In genomic region chr2:36967236-36967876, GRCh38 we compare ENCODE assay signal across 1 cellular context.
TF ChIP-seq lines count a peak whose summit lies in the region.

No MANE protein-coding gene starts in this region.

TF ChIP-seq in HepG2, 621 proteins besides CTCF, POLR2A, EP300 and RAD21 (continued from another document and continues in another):
- TF ChIP-seq, protein P1, sequence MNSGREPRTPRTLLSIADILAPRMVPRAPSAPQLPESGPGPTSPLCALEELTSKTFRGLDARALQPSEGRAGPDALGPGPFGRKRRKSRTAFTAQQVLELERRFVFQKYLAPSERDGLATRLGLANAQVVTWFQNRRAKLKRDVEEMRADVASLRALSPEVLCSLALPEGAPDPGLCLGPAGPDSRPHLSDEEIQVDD (CRISPR knock-in tag; IDR thresholded peaks at IDR 0.05; ENCODE audit: borderline replicate concordance), result no peak
- TF ChIP-seq KLF9 (CRISPR knock-in tag; IDR thresholded peaks at IDR 0.05; ENCODE audit: low read depth) (no peak), ZNF432 (CRISPR knock-in tag; IDR thresholded peaks at IDR 0.05; ENCODE audit: borderline replicate concordance) (no peak), ZNF598 (CRISPR knock-in tag; IDR thresholded peaks at IDR 0.05; ENCODE audit: borderline replicate concordance) (no peak), REXO4 (CRISPR knock-in tag; IDR thresholded peaks at IDR 0.05; ENCODE audit: borderline replicate concordance) (0 out of 2 replicates have a peak, but pooled peaks have one; percentile 29), ZBTB21 (CRISPR knock-in tag; IDR thresholded peaks at IDR 0.05) (no peak), NFE2L1 (CRISPR knock-in tag; IDR thresholded peaks at IDR 0.05; ENCODE audit: borderline replicate concordance) (no peak), SIN3A (IDR thresholded peaks at IDR 0.05; ENCODE audit: borderline replicate concordance, low read depth, low read length) (0 out of 2 replicates have a peak, but pooled peaks have one; percentile 53), ZNF644 (CRISPR knock-in tag; IDR thresholded peaks at IDR 0.05; ENCODE audit: low read depth) (no peak), ZNF460 (CRISPR knock-in tag; IDR thresholded peaks at IDR 0.05; ENCODE audit: borderline replicate concordance) (no peak), PRMT3 (CRISPR knock-in tag; IDR thresholded peaks at IDR 0.05; ENCODE audit: borderline replicate concordance, low read depth) (no peak), ZNF34 (CRISPR knock-in tag; IDR thresholded peaks at IDR 0.05; ENCODE audit: borderline replicate concordance) (0 out of 2 replicates have a peak, but pooled peaks have one; percentile 79), ZBTB8A (CRISPR knock-in tag; IDR thresholded peaks at IDR 0.05; ENCODE audit: borderline replicate concordance, low read depth) (no peak), ZNF564 (CRISPR knock-in tag; IDR thresholded peaks at IDR 0.05) (no peak), ZNF850 (CRISPR knock-in tag; conservative IDR thresholded peaks at IDR 0.05) (no peak), FOXA1 (IDR thresholded peaks at IDR 0.05) (no peak), FOXA1 (CRISPR knock-in tag; IDR thresholded peaks at IDR 0.05) (peak; percentile 78), ZNF792 (CRISPR knock-in tag; IDR thresholded peaks at IDR 0.05) (no peak), JUND (CRISPR knock-in tag; IDR thresholded peaks at IDR 0.05) (no peak), KLF11 (CRISPR knock-in tag; IDR thresholded peaks at IDR 0.05) (no peak), RARG (CRISPR knock-in tag; IDR thresholded peaks at IDR 0.05; ENCODE audit: low read depth) (no peak), PAF1 (CRISPR knock-in tag; IDR thresholded peaks at IDR 0.05) (no peak), ZFYVE20 (CRISPR knock-in tag; IDR thresholded peaks at IDR 0.05; ENCODE audit: borderline replicate concordance, low read depth) (no peak), NFYC (CRISPR knock-in tag; IDR thresholded peaks at IDR 0.05) (no peak), KAT7 (CRISPR knock-in tag; IDR thresholded peaks at IDR 0.05; ENCODE audit: borderline replicate concordance) (no peak), ZNF768 (CRISPR knock-in tag; IDR thresholded peaks at IDR 0.05) (no peak), TCF7L2 (IDR thresholded peaks at IDR 0.05; ENCODE audit: low read depth, low read length) (no peak), ATRX (CRISPR knock-in tag; IDR thresholded peaks at IDR 0.05; ENCODE audit: borderline replicate concordance) (no peak), MEF2D (CRISPR knock-in tag; IDR thresholded peaks at IDR 0.05) (no peak), SP1 (IDR thresholded peaks at IDR 0.05) (no peak), SP1 (CRISPR knock-in tag; IDR thresholded peaks at IDR 0.05) (peak; percentile 12; the same call in 1 of the 2 replicates), FOXP1 (IDR thresholded peaks at IDR 0.05) (no peak), FOXP1 (CRISPR knock-in tag; IDR thresholded peaks at IDR 0.05) (peak; percentile 84), GATA4 (IDR thresholded peaks at IDR 0.05; ENCODE audit: borderline replicate concordance, low read depth) (no peak), RXRB (CRISPR knock-in tag; IDR thresholded peaks at IDR 0.05; ENCODE audit: borderline replicate concordance) (peak; percentile 56), SRF (IDR thresholded peaks at IDR 0.05; ENCODE audit: low read depth, low read length) (no peak), ZNF570 (CRISPR knock-in tag; IDR thresholded peaks at IDR 0.05; ENCODE audit: borderline replicate concordance) (no peak), ISL2 (CRISPR knock-in tag; IDR thresholded peaks at IDR 0.05) (no peak), KDM5A (IDR thresholded peaks at IDR 0.05; ENCODE audit: borderline replicate concordance, low read length) (no peak), FOSL2 (CRISPR knock-in tag; IDR thresholded peaks at IDR 0.05) (peak; percentile 37; the same call in 1 of the 2 replicates), ZNF589 (CRISPR knock-in tag; conservative IDR thresholded peaks at IDR 0.05) (no peak), TCF12 (IDR thresholded peaks at IDR 0.05) (no peak), TCF12 (CRISPR knock-in tag; IDR thresholded peaks at IDR 0.05) (no peak), SSRP1 (CRISPR knock-in tag; IDR thresholded peaks at IDR 0.05) (0 out of 2 replicates have a peak, but pooled peaks have one; percentile 79), FOXJ3 (CRISPR knock-in tag; IDR thresholded peaks at IDR 0.05; ENCODE audit: borderline replicate concordance) (no peak; the same call in 1 of the 2 replicates), ATM (IDR thresholded peaks at IDR 0.05; ENCODE audit: borderline replicate concordance) (no peak), TBL1XR1 (IDR thresholded peaks at IDR 0.05; ENCODE audit: borderline replicate concordance, low read length, partially characterized antibody) (no peak), HNRNPK (IDR thresholded peaks at IDR 0.05; ENCODE audit: low read depth, low read length, poor library complexity, severe bottlenecking) (peak; percentile 47), IKZF4 (CRISPR knock-in tag; IDR thresholded peaks at IDR 0.05; ENCODE audit: borderline replicate concordance, low read depth, not compliant biosample characterization) (no peak), ZFP82 (CRISPR knock-in tag; IDR thresholded peaks at IDR 0.05; ENCODE audit: borderline replicate concordance) (no peak), ZNF784 (CRISPR knock-in tag; IDR thresholded peaks at IDR 0.05; ENCODE audit: borderline replicate concordance) (no peak), ZNF747 (CRISPR knock-in tag; IDR thresholded peaks at IDR 0.05; ENCODE audit: borderline replicate concordance) (no peak)
- TF ChIP-seq, protein P2, sequence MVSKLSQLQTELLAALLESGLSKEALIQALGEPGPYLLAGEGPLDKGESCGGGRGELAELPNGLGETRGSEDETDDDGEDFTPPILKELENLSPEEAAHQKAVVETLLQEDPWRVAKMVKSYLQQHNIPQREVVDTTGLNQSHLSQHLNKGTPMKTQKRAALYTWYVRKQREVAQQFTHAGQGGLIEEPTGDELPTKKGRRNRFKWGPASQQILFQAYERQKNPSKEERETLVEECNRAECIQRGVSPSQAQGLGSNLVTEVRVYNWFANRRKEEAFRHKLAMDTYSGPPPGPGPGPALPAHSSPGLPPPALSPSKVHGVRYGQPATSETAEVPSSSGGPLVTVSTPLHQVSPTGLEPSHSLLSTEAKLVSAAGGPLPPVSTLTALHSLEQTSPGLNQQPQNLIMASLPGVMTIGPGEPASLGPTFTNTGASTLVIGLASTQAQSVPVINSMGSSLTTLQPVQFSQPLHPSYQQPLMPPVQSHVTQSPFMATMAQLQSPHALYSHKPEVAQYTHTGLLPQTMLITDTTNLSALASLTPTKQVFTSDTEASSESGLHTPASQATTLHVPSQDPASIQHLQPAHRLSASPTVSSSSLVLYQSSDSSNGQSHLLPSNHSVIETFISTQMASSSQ (IDR thresholded peaks at IDR 0.05; ENCODE audit: low read depth), result no peak
- TF ChIP-seq, protein P2 (CRISPR knock-in tag; IDR thresholded peaks at IDR 0.05; ENCODE audit: borderline replicate concordance), result peak; percentile 27; the same call in 1 of the 2 replicates
- TF ChIP-seq, protein P3, sequence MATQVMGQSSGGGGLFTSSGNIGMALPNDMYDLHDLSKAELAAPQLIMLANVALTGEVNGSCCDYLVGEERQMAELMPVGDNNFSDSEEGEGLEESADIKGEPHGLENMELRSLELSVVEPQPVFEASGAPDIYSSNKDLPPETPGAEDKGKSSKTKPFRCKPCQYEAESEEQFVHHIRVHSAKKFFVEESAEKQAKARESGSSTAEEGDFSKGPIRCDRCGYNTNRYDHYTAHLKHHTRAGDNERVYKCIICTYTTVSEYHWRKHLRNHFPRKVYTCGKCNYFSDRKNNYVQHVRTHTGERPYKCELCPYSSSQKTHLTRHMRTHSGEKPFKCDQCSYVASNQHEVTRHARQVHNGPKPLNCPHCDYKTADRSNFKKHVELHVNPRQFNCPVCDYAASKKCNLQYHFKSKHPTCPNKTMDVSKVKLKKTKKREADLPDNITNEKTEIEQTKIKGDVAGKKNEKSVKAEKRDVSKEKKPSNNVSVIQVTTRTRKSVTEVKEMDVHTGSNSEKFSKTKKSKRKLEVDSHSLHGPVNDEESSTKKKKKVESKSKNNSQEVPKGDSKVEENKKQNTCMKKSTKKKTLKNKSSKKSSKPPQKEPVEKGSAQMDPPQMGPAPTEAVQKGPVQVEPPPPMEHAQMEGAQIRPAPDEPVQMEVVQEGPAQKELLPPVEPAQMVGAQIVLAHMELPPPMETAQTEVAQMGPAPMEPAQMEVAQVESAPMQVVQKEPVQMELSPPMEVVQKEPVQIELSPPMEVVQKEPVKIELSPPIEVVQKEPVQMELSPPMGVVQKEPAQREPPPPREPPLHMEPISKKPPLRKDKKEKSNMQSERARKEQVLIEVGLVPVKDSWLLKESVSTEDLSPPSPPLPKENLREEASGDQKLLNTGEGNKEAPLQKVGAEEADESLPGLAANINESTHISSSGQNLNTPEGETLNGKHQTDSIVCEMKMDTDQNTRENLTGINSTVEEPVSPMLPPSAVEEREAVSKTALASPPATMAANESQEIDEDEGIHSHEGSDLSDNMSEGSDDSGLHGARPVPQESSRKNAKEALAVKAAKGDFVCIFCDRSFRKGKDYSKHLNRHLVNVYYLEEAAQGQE (IDR thresholded peaks at IDR 0.05; ENCODE audit: borderline replicate concordance in 1 of 2, low read depth in 1 of 2, low read length in 2 of 2), result no peak
- TF ChIP-seq, protein P4, sequence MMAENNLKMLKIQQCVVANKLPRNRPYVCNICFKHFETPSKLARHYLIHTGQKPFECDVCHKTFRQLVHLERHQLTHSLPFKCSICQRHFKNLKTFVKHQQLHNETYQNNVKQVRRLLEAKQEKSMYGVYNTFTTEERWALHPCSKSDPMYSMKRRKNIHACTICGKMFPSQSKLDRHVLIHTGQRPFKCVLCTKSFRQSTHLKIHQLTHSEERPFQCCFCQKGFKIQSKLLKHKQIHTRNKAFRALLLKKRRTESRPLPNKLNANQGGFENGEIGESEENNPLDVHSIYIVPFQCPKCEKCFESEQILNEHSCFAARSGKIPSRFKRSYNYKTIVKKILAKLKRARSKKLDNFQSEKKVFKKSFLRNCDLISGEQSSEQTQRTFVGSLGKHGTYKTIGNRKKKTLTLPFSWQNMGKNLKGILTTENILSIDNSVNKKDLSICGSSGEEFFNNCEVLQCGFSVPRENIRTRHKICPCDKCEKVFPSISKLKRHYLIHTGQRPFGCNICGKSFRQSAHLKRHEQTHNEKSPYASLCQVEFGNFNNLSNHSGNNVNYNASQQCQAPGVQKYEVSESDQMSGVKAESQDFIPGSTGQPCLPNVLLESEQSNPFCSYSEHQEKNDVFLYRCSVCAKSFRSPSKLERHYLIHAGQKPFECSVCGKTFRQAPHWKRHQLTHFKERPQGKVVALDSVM (CRISPR knock-in tag; IDR thresholded peaks at IDR 0.05), result no peak
- TF ChIP-seq, protein P5, sequence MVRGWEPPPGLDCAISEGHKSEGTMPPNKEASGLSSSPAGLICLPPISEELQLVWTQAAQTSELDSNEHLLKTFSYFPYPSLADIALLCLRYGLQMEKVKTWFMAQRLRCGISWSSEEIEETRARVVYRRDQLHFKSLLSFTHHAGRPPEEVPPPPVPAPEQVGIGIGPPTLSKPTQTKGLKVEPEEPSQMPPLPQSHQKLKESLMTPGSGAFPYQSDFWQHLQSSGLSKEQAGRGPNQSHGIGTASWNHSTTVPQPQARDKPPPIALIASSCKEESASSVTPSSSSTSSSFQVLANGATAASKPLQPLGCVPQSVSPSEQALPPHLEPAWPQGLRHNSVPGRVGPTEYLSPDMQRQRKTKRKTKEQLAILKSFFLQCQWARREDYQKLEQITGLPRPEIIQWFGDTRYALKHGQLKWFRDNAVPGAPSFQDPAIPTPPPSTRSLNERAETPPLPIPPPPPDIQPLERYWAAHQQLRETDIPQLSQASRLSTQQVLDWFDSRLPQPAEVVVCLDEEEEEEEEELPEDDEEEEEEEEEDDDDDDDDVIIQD (CRISPR knock-in tag; IDR thresholded peaks at IDR 0.05; ENCODE audit: low read depth), result 0 out of 2 replicates have a peak, but pooled peaks have one; percentile 0
- TF ChIP-seq, protein P6, sequence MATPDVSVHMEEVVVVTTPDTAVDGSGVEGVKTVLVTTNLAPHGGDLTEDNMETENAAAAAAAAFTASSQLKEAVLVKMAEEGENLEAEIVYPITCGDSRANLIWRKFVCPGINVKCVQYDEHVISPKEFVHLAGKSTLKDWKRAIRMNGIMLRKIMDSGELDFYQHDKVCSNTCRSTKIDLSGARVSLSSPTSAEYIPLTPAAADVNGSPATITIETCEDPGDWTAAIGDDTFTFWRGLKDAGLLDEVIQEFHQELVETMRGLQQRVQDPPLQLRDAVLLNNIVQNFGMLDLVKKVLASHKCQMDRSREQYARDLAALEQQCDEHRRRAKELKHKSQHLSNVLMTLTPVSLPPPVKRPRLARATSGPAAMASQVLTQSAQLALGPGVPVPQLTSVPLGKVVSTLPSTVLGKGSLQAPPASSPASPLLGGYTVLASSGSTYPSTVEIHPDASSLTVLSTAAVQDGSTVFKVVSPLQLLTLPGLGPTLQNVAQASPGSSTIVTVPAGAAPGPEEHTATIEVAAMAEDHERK (CRISPR knock-in tag; IDR thresholded peaks at IDR 0.05; ENCODE audit: low read depth), result no peak
- TF ChIP-seq, protein P7, sequence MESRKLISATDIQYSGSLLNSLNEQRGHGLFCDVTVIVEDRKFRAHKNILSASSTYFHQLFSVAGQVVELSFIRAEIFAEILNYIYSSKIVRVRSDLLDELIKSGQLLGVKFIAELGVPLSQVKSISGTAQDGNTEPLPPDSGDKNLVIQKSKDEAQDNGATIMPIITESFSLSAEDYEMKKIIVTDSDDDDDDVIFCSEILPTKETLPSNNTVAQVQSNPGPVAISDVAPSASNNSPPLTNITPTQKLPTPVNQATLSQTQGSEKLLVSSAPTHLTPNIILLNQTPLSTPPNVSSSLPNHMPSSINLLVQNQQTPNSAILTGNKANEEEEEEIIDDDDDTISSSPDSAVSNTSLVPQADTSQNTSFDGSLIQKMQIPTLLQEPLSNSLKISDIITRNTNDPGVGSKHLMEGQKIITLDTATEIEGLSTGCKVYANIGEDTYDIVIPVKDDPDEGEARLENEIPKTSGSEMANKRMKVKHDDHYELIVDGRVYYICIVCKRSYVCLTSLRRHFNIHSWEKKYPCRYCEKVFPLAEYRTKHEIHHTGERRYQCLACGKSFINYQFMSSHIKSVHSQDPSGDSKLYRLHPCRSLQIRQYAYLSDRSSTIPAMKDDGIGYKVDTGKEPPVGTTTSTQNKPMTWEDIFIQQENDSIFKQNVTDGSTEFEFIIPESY (CRISPR knock-in tag; IDR thresholded peaks at IDR 0.05), result no peak
